In the genomic region with DNA sequence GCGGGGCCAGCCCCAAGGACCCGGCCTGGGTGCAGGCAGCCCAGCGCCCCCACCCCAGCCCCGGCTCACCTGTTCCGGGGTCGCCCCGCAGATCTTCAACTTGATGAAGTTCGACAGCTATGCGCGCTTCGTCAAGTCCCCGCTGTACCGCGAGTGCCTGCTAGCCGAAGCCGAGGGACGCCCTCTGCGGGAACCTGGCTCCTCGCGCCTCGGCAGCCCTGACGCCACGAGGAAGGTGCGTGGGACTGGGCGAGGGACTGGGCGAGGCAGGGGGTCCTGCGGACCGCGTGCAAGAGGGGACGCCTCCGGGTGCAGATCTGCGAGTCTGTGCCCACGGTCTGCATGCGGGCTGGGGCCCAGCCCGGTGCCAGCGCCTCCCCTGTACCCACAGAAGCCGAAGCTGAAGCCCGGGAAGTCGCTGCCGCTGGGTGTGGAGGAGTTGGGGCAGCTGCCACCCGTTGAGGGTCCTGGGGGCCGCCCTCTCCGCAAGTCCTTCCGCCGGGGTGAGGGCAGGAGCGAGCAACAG, we compare ENCODE assay signal across 1 cellular context.
A peak's percentile ranks its signal among the peaks of the same experiment; 100 is the strongest.
TF ChIP-seq lines count a peak whose summit lies in the region.

No MANE protein-coding gene starts in this region.

TF ChIP-seq in WTC11, 78 proteins besides CTCF, POLR2A, EP300 and RAD21 (continued from another document and continues in another):
- TF ChIP-seq, protein P1, sequence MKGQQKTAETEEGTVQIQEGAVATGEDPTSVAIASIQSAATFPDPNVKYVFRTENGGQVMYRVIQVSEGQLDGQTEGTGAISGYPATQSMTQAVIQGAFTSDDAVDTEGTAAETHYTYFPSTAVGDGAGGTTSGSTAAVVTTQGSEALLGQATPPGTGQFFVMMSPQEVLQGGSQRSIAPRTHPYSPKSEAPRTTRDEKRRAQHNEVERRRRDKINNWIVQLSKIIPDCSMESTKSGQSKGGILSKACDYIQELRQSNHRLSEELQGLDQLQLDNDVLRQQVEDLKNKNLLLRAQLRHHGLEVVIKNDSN (CRISPR knock-in tag; IDR thresholded peaks at IDR 0.05) = peak; percentile 48; the same call in 1 of the 2 replicates
- TF ChIP-seq, protein P2, sequence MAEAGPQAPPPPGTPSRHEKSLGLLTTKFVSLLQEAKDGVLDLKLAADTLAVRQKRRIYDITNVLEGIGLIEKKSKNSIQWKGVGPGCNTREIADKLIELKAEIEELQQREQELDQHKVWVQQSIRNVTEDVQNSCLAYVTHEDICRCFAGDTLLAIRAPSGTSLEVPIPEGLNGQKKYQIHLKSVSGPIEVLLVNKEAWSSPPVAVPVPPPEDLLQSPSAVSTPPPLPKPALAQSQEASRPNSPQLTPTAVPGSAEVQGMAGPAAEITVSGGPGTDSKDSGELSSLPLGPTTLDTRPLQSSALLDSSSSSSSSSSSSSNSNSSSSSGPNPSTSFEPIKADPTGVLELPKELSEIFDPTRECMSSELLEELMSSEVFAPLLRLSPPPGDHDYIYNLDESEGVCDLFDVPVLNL (CRISPR knock-in tag; IDR thresholded peaks at IDR 0.05; ENCODE audit: borderline replicate concordance, low read depth) = peak; percentile 76
- TF ChIP-seq ZNF671 (CRISPR knock-in tag; IDR thresholded peaks at IDR 0.05) = no peak
- no peak for TF ChIP-seq ZNF138 (CRISPR knock-in tag; conservative IDR thresholded peaks at IDR 0.05)
- TF ChIP-seq ZNF263 (CRISPR knock-in tag; IDR thresholded peaks at IDR 0.05; ENCODE audit: low read depth) = peak; percentile 68; the same call in 1 of the 2 replicates
- TF ChIP-seq MYBL2 (CRISPR knock-in tag; IDR thresholded peaks at IDR 0.05) = peak; percentile 84
- TF ChIP-seq, protein P3, sequence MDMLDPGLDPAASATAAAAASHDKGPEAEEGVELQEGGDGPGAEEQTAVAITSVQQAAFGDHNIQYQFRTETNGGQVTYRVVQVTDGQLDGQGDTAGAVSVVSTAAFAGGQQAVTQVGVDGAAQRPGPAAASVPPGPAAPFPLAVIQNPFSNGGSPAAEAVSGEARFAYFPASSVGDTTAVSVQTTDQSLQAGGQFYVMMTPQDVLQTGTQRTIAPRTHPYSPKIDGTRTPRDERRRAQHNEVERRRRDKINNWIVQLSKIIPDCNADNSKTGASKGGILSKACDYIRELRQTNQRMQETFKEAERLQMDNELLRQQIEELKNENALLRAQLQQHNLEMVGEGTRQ (CRISPR knock-in tag; IDR thresholded peaks at IDR 0.05) = no peak
- TF ChIP-seq, protein P4, sequence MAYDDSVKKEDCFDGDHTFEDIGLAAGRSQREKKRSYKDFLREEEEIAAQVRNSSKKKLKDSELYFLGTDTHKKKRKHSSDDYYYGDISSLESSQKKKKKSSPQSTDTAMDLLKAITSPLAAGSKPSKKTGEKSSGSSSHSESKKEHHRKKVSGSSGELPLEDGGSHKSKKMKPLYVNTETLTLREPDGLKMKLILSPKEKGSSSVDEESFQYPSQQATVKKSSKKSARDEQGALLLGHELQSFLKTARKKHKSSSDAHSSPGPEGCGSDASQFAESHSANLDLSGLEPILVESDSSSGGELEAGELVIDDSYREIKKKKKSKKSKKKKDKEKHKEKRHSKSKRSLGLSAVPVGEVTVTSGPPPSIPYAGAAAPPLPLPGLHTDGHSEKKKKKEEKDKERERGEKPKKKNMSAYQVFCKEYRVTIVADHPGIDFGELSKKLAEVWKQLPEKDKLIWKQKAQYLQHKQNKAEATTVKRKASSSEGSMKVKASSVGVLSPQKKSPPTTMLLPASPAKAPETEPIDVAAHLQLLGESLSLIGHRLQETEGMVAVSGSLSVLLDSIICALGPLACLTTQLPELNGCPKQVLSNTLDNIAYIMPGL (CRISPR knock-in tag; IDR thresholded peaks at IDR 0.05) = peak; percentile 85
- TF ChIP-seq, protein P5, sequence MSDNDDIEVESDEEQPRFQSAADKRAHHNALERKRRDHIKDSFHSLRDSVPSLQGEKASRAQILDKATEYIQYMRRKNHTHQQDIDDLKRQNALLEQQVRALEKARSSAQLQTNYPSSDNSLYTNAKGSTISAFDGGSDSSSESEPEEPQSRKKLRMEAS (CRISPR knock-in tag; IDR thresholded peaks at IDR 0.05) = peak; percentile 98
- TF ChIP-seq FOXK1 (CRISPR knock-in tag; IDR thresholded peaks at IDR 0.05) = peak; percentile 93
- TF ChIP-seq NR1H2 (CRISPR knock-in tag; IDR thresholded peaks at IDR 0.05) = no peak
- TF ChIP-seq RORB (CRISPR knock-in tag; IDR thresholded peaks at IDR 0.05) = no peak
- TF ChIP-seq FOXP1 (CRISPR knock-in tag; IDR thresholded peaks at IDR 0.05; ENCODE audit: borderline replicate concordance) = peak; percentile 90
- TF ChIP-seq, protein P6, sequence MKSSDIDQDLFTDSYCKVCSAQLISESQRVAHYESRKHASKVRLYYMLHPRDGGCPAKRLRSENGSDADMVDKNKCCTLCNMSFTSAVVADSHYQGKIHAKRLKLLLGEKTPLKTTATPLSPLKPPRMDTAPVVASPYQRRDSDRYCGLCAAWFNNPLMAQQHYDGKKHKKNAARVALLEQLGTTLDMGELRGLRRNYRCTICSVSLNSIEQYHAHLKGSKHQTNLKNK (CRISPR knock-in tag; IDR thresholded peaks at IDR 0.05) = no peak
- TF ChIP-seq, protein P7, sequence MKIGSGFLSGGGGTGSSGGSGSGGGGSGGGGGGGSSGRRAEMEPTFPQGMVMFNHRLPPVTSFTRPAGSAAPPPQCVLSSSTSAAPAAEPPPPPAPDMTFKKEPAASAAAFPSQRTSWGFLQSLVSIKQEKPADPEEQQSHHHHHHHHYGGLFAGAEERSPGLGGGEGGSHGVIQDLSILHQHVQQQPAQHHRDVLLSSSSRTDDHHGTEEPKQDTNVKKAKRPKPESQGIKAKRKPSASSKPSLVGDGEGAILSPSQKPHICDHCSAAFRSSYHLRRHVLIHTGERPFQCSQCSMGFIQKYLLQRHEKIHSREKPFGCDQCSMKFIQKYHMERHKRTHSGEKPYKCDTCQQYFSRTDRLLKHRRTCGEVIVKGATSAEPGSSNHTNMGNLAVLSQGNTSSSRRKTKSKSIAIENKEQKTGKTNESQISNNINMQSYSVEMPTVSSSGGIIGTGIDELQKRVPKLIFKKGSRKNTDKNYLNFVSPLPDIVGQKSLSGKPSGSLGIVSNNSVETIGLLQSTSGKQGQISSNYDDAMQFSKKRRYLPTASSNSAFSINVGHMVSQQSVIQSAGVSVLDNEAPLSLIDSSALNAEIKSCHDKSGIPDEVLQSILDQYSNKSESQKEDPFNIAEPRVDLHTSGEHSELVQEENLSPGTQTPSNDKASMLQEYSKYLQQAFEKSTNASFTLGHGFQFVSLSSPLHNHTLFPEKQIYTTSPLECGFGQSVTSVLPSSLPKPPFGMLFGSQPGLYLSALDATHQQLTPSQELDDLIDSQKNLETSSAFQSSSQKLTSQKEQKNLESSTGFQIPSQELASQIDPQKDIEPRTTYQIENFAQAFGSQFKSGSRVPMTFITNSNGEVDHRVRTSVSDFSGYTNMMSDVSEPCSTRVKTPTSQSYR (CRISPR knock-in tag; IDR thresholded peaks at IDR 0.05) = peak; percentile 91
- TF ChIP-seq NR3C1 (CRISPR knock-in tag; conservative IDR thresholded peaks at IDR 0.05; ENCODE audit: low read depth) = no peak
- TF ChIP-seq, protein P8, sequence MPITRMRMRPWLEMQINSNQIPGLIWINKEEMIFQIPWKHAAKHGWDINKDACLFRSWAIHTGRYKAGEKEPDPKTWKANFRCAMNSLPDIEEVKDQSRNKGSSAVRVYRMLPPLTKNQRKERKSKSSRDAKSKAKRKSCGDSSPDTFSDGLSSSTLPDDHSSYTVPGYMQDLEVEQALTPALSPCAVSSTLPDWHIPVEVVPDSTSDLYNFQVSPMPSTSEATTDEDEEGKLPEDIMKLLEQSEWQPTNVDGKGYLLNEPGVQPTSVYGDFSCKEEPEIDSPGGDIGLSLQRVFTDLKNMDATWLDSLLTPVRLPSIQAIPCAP (CRISPR knock-in tag; IDR thresholded peaks at IDR 0.05) = peak; percentile 95
- no peak for TF ChIP-seq GRHL2 (CRISPR knock-in tag; IDR thresholded peaks at IDR 0.05; ENCODE audit: insufficient replicate concordance, severe bottlenecking)
- TF ChIP-seq, protein P9, sequence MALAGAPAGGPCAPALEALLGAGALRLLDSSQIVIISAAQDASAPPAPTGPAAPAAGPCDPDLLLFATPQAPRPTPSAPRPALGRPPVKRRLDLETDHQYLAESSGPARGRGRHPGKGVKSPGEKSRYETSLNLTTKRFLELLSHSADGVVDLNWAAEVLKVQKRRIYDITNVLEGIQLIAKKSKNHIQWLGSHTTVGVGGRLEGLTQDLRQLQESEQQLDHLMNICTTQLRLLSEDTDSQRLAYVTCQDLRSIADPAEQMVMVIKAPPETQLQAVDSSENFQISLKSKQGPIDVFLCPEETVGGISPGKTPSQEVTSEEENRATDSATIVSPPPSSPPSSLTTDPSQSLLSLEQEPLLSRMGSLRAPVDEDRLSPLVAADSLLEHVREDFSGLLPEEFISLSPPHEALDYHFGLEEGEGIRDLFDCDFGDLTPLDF (CRISPR knock-in tag; IDR thresholded peaks at IDR 0.05) = peak; percentile 84
- TF ChIP-seq NFYB (CRISPR knock-in tag; conservative IDR thresholded peaks at IDR 0.05; ENCODE audit: low read depth) = peak; percentile 45; the same call in 1 of the 2 replicates
- TF ChIP-seq OVOL2 (CRISPR knock-in tag; IDR thresholded peaks at IDR 0.05; ENCODE audit: borderline replicate concordance) = no peak
- 0 out of 2 replicates have a peak, but pooled peaks have one; percentile 29 for TF ChIP-seq CREM (CRISPR knock-in tag; IDR thresholded peaks at IDR 0.05)
- TF ChIP-seq ATF1 (CRISPR knock-in tag; IDR thresholded peaks at IDR 0.05) = peak; percentile 87; the same call in 1 of the 2 replicates
- TF ChIP-seq, protein P10, sequence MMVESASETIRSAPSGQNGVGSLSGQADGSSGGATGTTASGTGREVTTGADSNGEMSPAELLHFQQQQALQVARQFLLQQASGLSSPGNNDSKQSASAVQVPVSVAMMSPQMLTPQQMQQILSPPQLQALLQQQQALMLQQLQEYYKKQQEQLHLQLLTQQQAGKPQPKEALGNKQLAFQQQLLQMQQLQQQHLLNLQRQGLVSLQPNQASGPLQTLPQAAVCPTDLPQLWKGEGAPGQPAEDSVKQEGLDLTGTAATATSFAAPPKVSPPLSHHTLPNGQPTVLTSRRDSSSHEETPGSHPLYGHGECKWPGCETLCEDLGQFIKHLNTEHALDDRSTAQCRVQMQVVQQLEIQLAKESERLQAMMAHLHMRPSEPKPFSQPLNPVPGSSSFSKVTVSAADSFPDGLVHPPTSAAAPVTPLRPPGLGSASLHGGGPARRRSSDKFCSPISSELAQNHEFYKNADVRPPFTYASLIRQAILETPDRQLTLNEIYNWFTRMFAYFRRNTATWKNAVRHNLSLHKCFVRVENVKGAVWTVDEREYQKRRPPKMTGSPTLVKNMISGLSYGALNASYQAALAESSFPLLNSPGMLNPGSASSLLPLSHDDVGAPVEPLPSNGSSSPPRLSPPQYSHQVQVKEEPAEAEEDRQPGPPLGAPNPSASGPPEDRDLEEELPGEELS (CRISPR knock-in tag; IDR thresholded peaks at IDR 0.05) = peak; percentile 94
- TF ChIP-seq, protein P11, sequence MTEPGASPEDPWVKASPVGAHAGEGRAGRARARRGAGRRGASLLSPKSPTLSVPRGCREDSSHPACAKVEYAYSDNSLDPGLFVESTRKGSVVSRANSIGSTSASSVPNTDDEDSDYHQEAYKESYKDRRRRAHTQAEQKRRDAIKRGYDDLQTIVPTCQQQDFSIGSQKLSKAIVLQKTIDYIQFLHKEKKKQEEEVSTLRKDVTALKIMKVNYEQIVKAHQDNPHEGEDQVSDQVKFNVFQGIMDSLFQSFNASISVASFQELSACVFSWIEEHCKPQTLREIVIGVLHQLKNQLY (CRISPR knock-in tag; IDR thresholded peaks at IDR 0.05) = no peak; the same call in 1 of the 2 replicates
- TF ChIP-seq, protein P12, sequence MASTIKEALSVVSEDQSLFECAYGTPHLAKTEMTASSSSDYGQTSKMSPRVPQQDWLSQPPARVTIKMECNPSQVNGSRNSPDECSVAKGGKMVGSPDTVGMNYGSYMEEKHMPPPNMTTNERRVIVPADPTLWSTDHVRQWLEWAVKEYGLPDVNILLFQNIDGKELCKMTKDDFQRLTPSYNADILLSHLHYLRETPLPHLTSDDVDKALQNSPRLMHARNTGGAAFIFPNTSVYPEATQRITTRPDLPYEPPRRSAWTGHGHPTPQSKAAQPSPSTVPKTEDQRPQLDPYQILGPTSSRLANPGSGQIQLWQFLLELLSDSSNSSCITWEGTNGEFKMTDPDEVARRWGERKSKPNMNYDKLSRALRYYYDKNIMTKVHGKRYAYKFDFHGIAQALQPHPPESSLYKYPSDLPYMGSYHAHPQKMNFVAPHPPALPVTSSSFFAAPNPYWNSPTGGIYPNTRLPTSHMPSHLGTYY (CRISPR knock-in tag; IDR thresholded peaks at IDR 0.05) = no peak
- peak; percentile 90; the same call in 1 of the 2 replicates for TF ChIP-seq SMAD3 (CRISPR knock-in tag; IDR thresholded peaks at IDR 0.05; ENCODE audit: borderline replicate concordance)
- TF ChIP-seq FOXJ3 (CRISPR knock-in tag; IDR thresholded peaks at IDR 0.05; ENCODE audit: borderline replicate concordance) = no peak
- TF ChIP-seq, protein P13, sequence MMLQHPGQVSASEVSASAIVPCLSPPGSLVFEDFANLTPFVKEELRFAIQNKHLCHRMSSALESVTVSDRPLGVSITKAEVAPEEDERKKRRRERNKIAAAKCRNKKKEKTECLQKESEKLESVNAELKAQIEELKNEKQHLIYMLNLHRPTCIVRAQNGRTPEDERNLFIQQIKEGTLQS (CRISPR knock-in tag; conservative IDR thresholded peaks at IDR 0.05) = no peak; the same call in 1 of the 2 replicates
- peak; percentile 64 for TF ChIP-seq NR2C2 (CRISPR knock-in tag; IDR thresholded peaks at IDR 0.05)
- TF ChIP-seq ELF4 (CRISPR knock-in tag; IDR thresholded peaks at IDR 0.05; ENCODE audit: low read depth) = 0 out of 2 replicates have a peak, but pooled peaks have one; percentile 60
- TF ChIP-seq, protein P14, sequence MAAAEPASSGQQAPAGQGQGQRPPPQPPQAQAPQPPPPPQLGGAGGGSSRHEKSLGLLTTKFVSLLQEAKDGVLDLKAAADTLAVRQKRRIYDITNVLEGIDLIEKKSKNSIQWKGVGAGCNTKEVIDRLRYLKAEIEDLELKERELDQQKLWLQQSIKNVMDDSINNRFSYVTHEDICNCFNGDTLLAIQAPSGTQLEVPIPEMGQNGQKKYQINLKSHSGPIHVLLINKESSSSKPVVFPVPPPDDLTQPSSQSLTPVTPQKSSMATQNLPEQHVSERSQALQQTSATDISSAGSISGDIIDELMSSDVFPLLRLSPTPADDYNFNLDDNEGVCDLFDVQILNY (CRISPR knock-in tag; IDR thresholded peaks at IDR 0.05) = peak; percentile 87; the same call in 1 of the 2 replicates
- TF ChIP-seq HMGA2 (CRISPR knock-in tag; IDR thresholded peaks at IDR 0.05) = no peak
- no peak for TF ChIP-seq GABPB1 (CRISPR knock-in tag; IDR thresholded peaks at IDR 0.05)
- TF ChIP-seq, protein P15, sequence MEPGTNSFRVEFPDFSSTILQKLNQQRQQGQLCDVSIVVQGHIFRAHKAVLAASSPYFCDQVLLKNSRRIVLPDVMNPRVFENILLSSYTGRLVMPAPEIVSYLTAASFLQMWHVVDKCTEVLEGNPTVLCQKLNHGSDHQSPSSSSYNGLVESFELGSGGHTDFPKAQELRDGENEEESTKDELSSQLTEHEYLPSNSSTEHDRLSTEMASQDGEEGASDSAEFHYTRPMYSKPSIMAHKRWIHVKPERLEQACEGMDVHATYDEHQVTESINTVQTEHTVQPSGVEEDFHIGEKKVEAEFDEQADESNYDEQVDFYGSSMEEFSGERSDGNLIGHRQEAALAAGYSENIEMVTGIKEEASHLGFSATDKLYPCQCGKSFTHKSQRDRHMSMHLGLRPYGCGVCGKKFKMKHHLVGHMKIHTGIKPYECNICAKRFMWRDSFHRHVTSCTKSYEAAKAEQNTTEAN (CRISPR knock-in tag; IDR thresholded peaks at IDR 0.05) = peak; percentile 74; the same call in 1 of the 2 replicates
- 0 out of 2 replicates have a peak, but pooled peaks have one; percentile 79 for TF ChIP-seq ZNF219 (CRISPR knock-in tag; IDR thresholded peaks at IDR 0.05; ENCODE audit: borderline replicate concordance)
- TF ChIP-seq ZNF232 (CRISPR knock-in tag; IDR thresholded peaks at IDR 0.05) = 0 out of 2 replicates have a peak, but pooled peaks have one; percentile 58
